In the genomic region with DNA sequence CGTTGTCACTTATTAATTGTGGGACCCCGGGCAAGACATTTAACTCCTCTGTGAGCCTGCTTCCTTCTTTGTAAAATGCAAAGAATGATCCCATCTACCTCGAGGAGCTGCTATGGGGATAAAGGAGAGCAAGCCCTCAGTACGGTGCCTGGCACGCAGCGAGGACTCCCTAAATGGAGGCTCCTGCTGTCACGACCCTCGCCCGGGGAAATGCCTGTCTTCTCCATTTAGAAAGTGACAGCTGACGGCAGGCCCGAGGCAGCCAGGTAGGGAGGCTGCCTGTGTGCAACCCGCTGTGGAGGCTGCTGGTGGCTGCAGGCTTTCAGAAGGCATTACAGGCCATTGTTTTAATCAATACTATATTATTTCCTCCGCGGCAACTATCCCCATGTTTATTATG, we compare ENCODE assay signal across 33 cellular contexts.
"Had no signal": no experiment of that assay in that cellular context is flagged by ENCODE, and none has a peak within 500 bp of the region (broad histone marks: within the 10 kb centered on the region; RNA-seq: fewer than 3 reads in every experiment).

No MANE protein-coding gene starts in this region.

- H3K4me3 ChIP-seq: MG63 had no signal

- H3K27ac ChIP-seq: KMS-11 had no signal

- H3K9ac ChIP-seq: KMS-11 had no signal

- H3K27me3 ChIP-seq: MG63 had no signal

- H3K4me2 ChIP-seq: KMS-11 had no signal

- H3K36me3 ChIP-seq: MG63 had no signal

- DNase-seq: Karpas-422, Kasumi-1, KBM-7, KG1, MG63, MM.1S, MV-4-11, NCI-H1048, NCI-H1092, NCI-H1092 treated with DMSO at 0.1 percent for 48 hours, NCI-H1105, NCI-H1105 treated with DMSO at 0.1 percent for 48 hours, NCI-H1417, NCI-H1417 treated with DMSO at 0.1 percent for 48 hours, NCI-H1436, NCI-H1436 treated with DMSO at 0.1 percent for 48 hours, NCI-H146, NCI-H1694, NCI-H1694 treated with DMSO at 0.1 percent for 48 hours, NCI-H187, NCI-H187 treated with DMSO at 0.1 percent for 48 hours, NCI-H1930, NCI-H2029, NCI-H2029 treated with DMSO at 0.1 percent for 48 hours, NCI-H2081, NCI-H2081 treated with DMSO at 0.1 percent for 48 hours, NCI-H2107, NCI-H2171, NCI-H2171 treated with DMSO at 0.1 percent for 48 hours, NCI-H2227 treated with DMSO at 0.1 percent for 48 hours, NCI-H226, NCI-H345 had no signal

- H3K9me3 ChIP-seq: MG63 had no signal
